Comparison of ENCODE assay signal across 21 cellular contexts in genomic region chr12:81888961-81889360, GRCh38.
"Had no signal": no experiment of that assay in that cellular context is flagged by ENCODE, and none has a peak within 500 bp of the region (broad histone marks: within the 10 kb centered on the region; RNA-seq: fewer than 3 reads in every experiment).

No MANE protein-coding gene starts in this region.

- H3K79me2 ChIP-seq: parathyroid adenoma had no signal

- H3K4me3 ChIP-seq: gastroesophageal sphincter, heart left ventricle, left ventricle myocardium inferior, mucosa of descending colon, sigmoid colon, thoracic aorta, upper lobe of left lung had no signal

- H3K9me3 ChIP-seq: gastroesophageal sphincter, heart left ventricle, left ventricle myocardium inferior, mucosa of descending colon, sigmoid colon, thoracic aorta, upper lobe of left lung had no signal

- H3K36me3 ChIP-seq: gastroesophageal sphincter, heart left ventricle, left ventricle myocardium inferior, sigmoid colon, thoracic aorta, upper lobe of left lung had no signal

- H3K27ac ChIP-seq: gastroesophageal sphincter, heart left ventricle, left ventricle myocardium inferior, parathyroid adenoma, thoracic aorta, upper lobe of left lung had no signal

- H3K9ac ChIP-seq: parathyroid adenoma had no signal

- H3K27me3 ChIP-seq: gastroesophageal sphincter, heart left ventricle, sigmoid colon, upper lobe of left lung had no signal

- DNase-seq: activated CD4-positive, alpha-beta T cell treated with anti-CD3 and anti-CD28 coated beads, Interleukin-2, amount 10 ng/mL, durations not matched to agents 7 days and 5 days; activated CD8-positive, alpha-beta memory T cell treated with anti-CD3 and anti-CD28 coated beads, Interleukin-2, amount 50 U/mL, for 4 hours; activated effector memory CD4-positive, alpha-beta T cell treated with Interleukin-2 at 50 U/mL for 16 hours; activated naive CD4-positive, alpha-beta T cell treated with anti-CD3 and anti-CD28 coated beads, Interleukin-2, amount 10 ng/mL, durations not matched to agents 7 days and 5 days; activated naive CD8-positive, alpha-beta T cell treated with anti-CD3 and anti-CD28 coated beads, Interleukin-2, amount 50 U/mL, for 24 hours; activated T-cell treated with anti-CD3 and anti-CD28 coated beads, Interleukin-2, amount 50 U/mL, for 4 hours; anterior cingulate cortex; cortex of kidney; heart left ventricle; immature natural killer cell; left ventricle myocardium inferior; mammary epithelial cell; mucosa of descending colon; naive B cell; sigmoid colon; stimulated activated CD4-positive, alpha-beta T cell treated with anti-CD3 and anti-CD28 coated beads, Interleukin-4, amount 100 ng/mL, for 24 hours; T1000; upper lobe of left lung had no signal

- H3K4me1 ChIP-seq: gastroesophageal sphincter, heart left ventricle, left ventricle myocardium inferior, parathyroid adenoma, upper lobe of left lung had no signal
